8 cellular contexts compared by ENCODE assay signal in the genomic region with DNA sequence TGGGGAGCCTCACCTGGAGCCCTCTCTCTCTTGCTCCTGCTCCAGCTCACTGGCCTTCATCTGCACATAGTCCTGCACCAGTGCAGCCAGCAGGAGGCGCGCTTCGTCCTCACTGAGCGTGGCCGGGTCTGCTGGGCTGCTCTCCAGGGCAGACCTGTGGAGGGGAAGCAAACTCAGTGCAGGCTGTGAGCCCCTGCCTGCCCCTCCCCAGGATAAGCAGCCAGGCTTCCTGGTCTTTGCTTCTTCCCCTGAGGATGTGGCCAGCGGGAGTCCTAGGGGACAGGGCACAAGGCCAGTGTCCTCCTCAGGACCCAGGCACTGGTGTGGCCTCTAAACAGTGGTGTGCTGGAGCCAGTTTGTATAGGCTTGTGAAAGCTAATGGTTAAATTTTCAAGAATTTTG. TPM values are rescaled to one million over a fixed set of nuclear protein-coding genes. Genes with fewer than 3 reads are reported as not detected.
DNase-seq lines count a peak whose midpoint lies in the region; ATAC-seq and TF ChIP-seq lines count a peak whose summit lies in the region.

No MANE protein-coding gene starts in this region.

- no peaks in the 10 kb centered on the region for H3K9me3 ChIP-seq in CD8-positive, alpha-beta T cell (ENCODE audit: low read length)

- peaks cover 67% of the 10 kb centered on the region for H3K27me3 Mint-ChIP-seq in CD8-positive, alpha-beta T cell (ENCODE audit: low read depth)
- peaks cover 56% of the 10 kb centered on the region for H3K27me3 Mint-ChIP-seq in activated CD4-positive, alpha-beta memory T cell treated with anti-CD3 and anti-CD28 coated beads for 36 hours

- peak; percentile 47 for TF ChIP-seq CTCF in CD8-positive, alpha-beta T cell (IDR thresholded peaks at IDR 0.05)
- peak; percentile 61 for TF ChIP-seq CTCF in fibroblast of the aortic adventitia (IDR thresholded peaks at IDR 0.05; ENCODE audit: insufficient read depth, low read length)

- no peak overlapping the region for H3K4me3 ChIP-seq in CD8-positive, alpha-beta T cell (ENCODE audit: low read depth, low read length)
- no peak overlapping the region for H3K4me3 ChIP-seq in fibroblast of the aortic adventitia (ENCODE audit: low read depth, low read length)

- peaks cover 24% of the 10 kb centered on the region for H3K4me1 ChIP-seq in CD8-positive, alpha-beta T cell (ENCODE audit: insufficient read depth, low read length)

- DNase-seq in CD8-positive, alpha-beta T cell, result peak in 5 of 7 experiments; percentile 4 to 43 (median 31)
- DNase-seq in LHCN-M2 (ENCODE audit: low read depth) (peak; percentile 18), fibroblast of the aortic adventitia (ENCODE audit: low read depth) (peak; percentile 11), OCI-M2 (lab: John Stamatoyannopoulos, UW; ENCODE audit: unreplicated experiment) (no peak), GM19238 (ENCODE audit: insufficient read length, low spot score) (no peak)
- DNase-seq in activated CD4-positive, alpha-beta memory T cell treated with anti-CD3 and anti-CD28 coated beads for 36 hours, result peak; percentile 80
- peak; percentile 62 for DNase-seq in stimulated activated CD4-positive, alpha-beta T cell treated with anti-CD3 and anti-CD28 coated beads, Interleukin-4, amount 100 ng/mL, for 24 hours

- H3K4me3 Mint-ChIP-seq in CD8-positive, alpha-beta T cell, result no peak overlapping the region
- no peak overlapping the region for H3K4me3 Mint-ChIP-seq in activated CD4-positive, alpha-beta memory T cell treated with anti-CD3 and anti-CD28 coated beads for 36 hours

- H3K27ac Mint-ChIP-seq in CD8-positive, alpha-beta T cell, result no peak overlapping the region
- no peak overlapping the region for H3K27ac Mint-ChIP-seq in activated CD4-positive, alpha-beta memory T cell treated with anti-CD3 and anti-CD28 coated beads for 36 hours

- H3K4me1 Mint-ChIP-seq in CD8-positive, alpha-beta T cell (ENCODE audit: low read depth), result peaks cover 27% of the 10 kb centered on the region
- H3K4me1 Mint-ChIP-seq in activated CD4-positive, alpha-beta memory T cell treated with anti-CD3 and anti-CD28 coated beads for 36 hours (ENCODE audit: low read depth), result peaks cover 22% of the 10 kb centered on the region

- no peak overlapping the region for H3K27ac ChIP-seq in CD8-positive, alpha-beta T cell (ENCODE audit: low read depth, low read length)

- H3K27me3 ChIP-seq in CD8-positive, alpha-beta T cell (ENCODE audit: insufficient read depth, low read length), result peaks cover 17% of the 10 kb centered on the region

- no peaks in the 10 kb centered on the region for H3K36me3 Mint-ChIP-seq in CD8-positive, alpha-beta T cell
- H3K36me3 Mint-ChIP-seq in activated CD4-positive, alpha-beta memory T cell treated with anti-CD3 and anti-CD28 coated beads for 36 hours, result no peaks in the 10 kb centered on the region

- H3K9me3 Mint-ChIP-seq in CD8-positive, alpha-beta T cell, result no peaks in the 10 kb centered on the region
- H3K9me3 Mint-ChIP-seq in activated CD4-positive, alpha-beta memory T cell treated with anti-CD3 and anti-CD28 coated beads for 36 hours, result no peaks in the 10 kb centered on the region

- no peaks in the 10 kb centered on the region for H3K36me3 ChIP-seq in CD8-positive, alpha-beta T cell (ENCODE audit: insufficient read depth, low read length)

- POLR2A ChIA-PET in CD8-positive, alpha-beta T cell (lab: Charles Lee), result no interaction called here
- POLR2A ChIA-PET in activated CD4-positive, alpha-beta memory T cell treated with anti-CD3 and anti-CD28 coated beads for 36 hours (lab: Charles Lee), result no interaction called here

- intact Hi-C loops in CD8-positive, alpha-beta T cell (cut with DNase I, micrococcal nuclease), result no loop called here
- intact Hi-C loops in activated CD4-positive, alpha-beta memory T cell treated with anti-CD3 and anti-CD28 coated beads for 36 hours (cut with micrococcal nuclease), result loop anchor here (1.0 to 10.0 kb wide), 5 partner anchors 36 to 1645 kb away; no protein-coding TSS in a partner anchor

- no peak for ATAC-seq in CD8-positive, alpha-beta T cell
- peak; percentile 46 for ATAC-seq in GM21423 (IDR thresholded peaks at IDR 0.05; ENCODE audit: unreplicated experiment)

- CTCF ChIA-PET in CD8-positive, alpha-beta T cell (lab: Charles Lee), result no interaction called here
- CTCF ChIA-PET in activated CD4-positive, alpha-beta memory T cell treated with anti-CD3 and anti-CD28 coated beads for 36 hours (lab: Charles Lee), result interaction anchor here (0.7 to 5.9 kb wide), 11 partner anchors 9 to 298 kb away, joined by 3 to 70 read pairs (median 4); a partner anchor contains a TSS

RNA-seq across cellular contexts. Expression of a gene that starts 2.2 kb away (rescaled TPM):
- not detected for total RNA-seq in CD8-positive, alpha-beta T cell
- total RNA-seq in LHCN-M2 (2014; rRNA removed) (not detected in 2 replicates), fibroblast of the aortic adventitia (ENCODE audit: low replicate concordance) (not detected in 2 replicates)
- polyA plus RNA-seq in LHCN-M2 (2012), result not detected
- not detected for total RNA-seq in activated CD4-positive, alpha-beta memory T cell treated with anti-CD3 and anti-CD28 coated beads for 36 hours

Comparison
In these comparisons a context has a peak if more than half of its experiments do, and no peak if none do; other contexts are left out.
1. DNase-seq: peak in CD8-positive, alpha-beta T cell (5 of 7), LHCN-M2 (single experiment), activated CD4-positive, alpha-beta memory T cell treated with anti-CD3 and anti-CD28 coated beads for 36 hours (single experiment), fibroblast of the aortic adventitia (single experiment) and stimulated activated CD4-positive, alpha-beta T cell treated with anti-CD3 and anti-CD28 coated beads, Interleukin-4, amount 100 ng/mL, for 24 hours (single experiment); none in OCI-M2 (single experiment) and GM19238 (single experiment).